ENCODE assay signal across 14 cellular contexts in the genomic region with DNA sequence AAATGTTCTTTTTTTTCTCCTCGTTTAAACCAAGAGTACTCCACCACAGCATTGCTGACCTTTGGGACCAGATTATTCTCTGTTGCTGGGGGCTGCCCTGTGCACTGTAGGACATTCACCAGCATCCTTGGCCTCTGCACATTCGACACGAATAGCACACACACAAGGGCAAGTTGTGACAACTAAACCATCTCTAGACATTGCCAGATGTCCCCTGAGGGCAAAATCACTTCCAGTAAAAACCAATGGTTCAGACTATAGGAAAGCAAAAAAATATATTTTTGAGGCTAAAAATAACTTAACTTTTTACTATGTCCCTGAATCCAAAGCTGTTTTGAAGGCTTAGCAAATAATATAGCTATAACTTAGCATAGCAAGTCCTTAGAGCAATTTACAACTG.
DNase-seq lines count a peak whose midpoint lies in the region; ATAC-seq and TF ChIP-seq lines count a peak whose summit lies in the region.
"Had no signal": no experiment of that assay in that cellular context is flagged by ENCODE, and none has a peak within 500 bp of the region (broad histone marks: within the 10 kb centered on the region; RNA-seq: fewer than 3 reads in every experiment).

No MANE protein-coding gene starts in this region.

- no peaks in the 10 kb centered on the region for H4K20me1 ChIP-seq in smooth muscle cell (ENCODE audit: low read depth)

- no peak overlapping the region for H3K9ac ChIP-seq in smooth muscle cell (ENCODE audit: low read depth)

- H3K4me3 ChIP-seq in epithelial cell of esophagus (ENCODE audit: low read length) (no peak overlapping the region), smooth muscle cell (no peak overlapping the region), left ventricle myocardium inferior (no peak overlapping the region)

- H3K79me2 ChIP-seq in smooth muscle cell (ENCODE audit: low read depth): peaks cover 41% of the 10 kb centered on the region

- peaks cover 25% of the 10 kb centered on the region for H3K9me3 Mint-ChIP-seq in HFFc6

- H2AFZ ChIP-seq in smooth muscle cell (ENCODE audit: low read depth): no peak overlapping the region

- H3K27ac ChIP-seq in smooth muscle cell (ENCODE audit: low read depth) (peak overlapping the region; percentile 42), left ventricle myocardium inferior (replicated peaks) (no peak overlapping the region)
- H3K27ac ChIP-seq: C4-2B had no signal

- ATAC-seq in HG03521 (IDR thresholded peaks at IDR 0.05; ENCODE audit: unreplicated experiment) (no peak), HG03039 (IDR thresholded peaks at IDR 0.05; ENCODE audit: unreplicated experiment) (no peak)
- ATAC-seq: HCT116, HepG2 had no signal

- peaks cover 14% of the 10 kb centered on the region for H3K4me1 ChIP-seq in smooth muscle cell (ENCODE audit: low read depth)
- H3K4me1 ChIP-seq in left ventricle myocardium inferior: peaks cover 5% of the 10 kb centered on the region
- H3K4me1 ChIP-seq: BE2C had no signal

- 52% methylated on average over 3 of the region's 3 CpGs for WGBS in smooth muscle cell (ENCODE audit: low lambda C conversion rate)

- peaks cover 32% of the 10 kb centered on the region for H3K36me3 Mint-ChIP-seq in HFFc6 (ENCODE audit: low read depth)
- H3K36me3 Mint-ChIP-seq: CD4-positive, alpha-beta memory T cell had no signal

- no peak for TF ChIP-seq CTCF in HFFc6 (IDR thresholded peaks at IDR 0.05)
- TF ChIP-seq CTCF in epithelial cell of esophagus (IDR thresholded peaks at IDR 0.05; ENCODE audit: insufficient read depth, low read depth, low read length, missing control alignments): no peak
- TF ChIP-seq CTCF in smooth muscle cell (IDR thresholded peaks at IDR 0.05; ENCODE audit: borderline replicate concordance, insufficient read depth, poor library complexity, severe bottlenecking): no peak
- no peak for TF ChIP-seq CTCF in left ventricle myocardium inferior (IDR thresholded peaks at IDR 0.05; ENCODE audit: borderline replicate concordance)

- intact Hi-C loops in left ventricle myocardium inferior (cut with micrococcal nuclease): no loop called here

- H3K9me3 ChIP-seq in smooth muscle cell (replicated peaks; ENCODE audit: low read depth) (peaks cover 11% of the 10 kb centered on the region), left ventricle myocardium inferior (replicated peaks) (peaks cover 22% of the 10 kb centered on the region)
- H3K9me3 ChIP-seq: BE2C had no signal

- H3K4me2 ChIP-seq in smooth muscle cell: peak overlapping the region; percentile 29

- peak overlapping the region; percentile 78 for H3K27ac Mint-ChIP-seq in HFFc6
- H3K27ac Mint-ChIP-seq: CD4-positive, alpha-beta memory T cell had no signal

- H3K4me3 Mint-ChIP-seq in HFFc6: peak overlapping the region; percentile 16; the same call in 1 of the 2 replicates
- H3K4me3 Mint-ChIP-seq: CD4-positive, alpha-beta memory T cell had no signal

- H3K4me1 Mint-ChIP-seq in HFFc6 (ENCODE audit: low read depth): peaks cover 75% of the 10 kb centered on the region
- H3K4me1 Mint-ChIP-seq: CD4-positive, alpha-beta memory T cell had no signal

- peaks cover 3% of the 10 kb centered on the region for H3K27me3 Mint-ChIP-seq in HFFc6 (ENCODE audit: insufficient read depth)
- H3K27me3 Mint-ChIP-seq: CD4-positive, alpha-beta memory T cell had no signal

- H3K36me3 ChIP-seq in smooth muscle cell (ENCODE audit: low read depth) (peaks cover 10% of the 10 kb centered on the region), left ventricle myocardium inferior (peaks cover 7% of the 10 kb centered on the region)
- H3K36me3 ChIP-seq: BE2C had no signal

- DNase-seq in EL (peak; percentile 46), HFFc6 (no peak), epithelial cell of esophagus (ENCODE audit: low read depth) (peak; percentile 28), smooth muscle cell (lab: John Stamatoyannopoulos, UW; ENCODE audit: unreplicated experiment) (no peak), left ventricle myocardium inferior (no peak)
- DNase-seq: BE2C; CD4-positive, alpha-beta memory T cell; DMS79; GF-D8 had no signal

- H3F3A ChIP-seq in smooth muscle cell (ENCODE audit: low read depth): peaks cover 17% of the 10 kb centered on the region

- H3K27me3 ChIP-seq in smooth muscle cell (ENCODE audit: low read depth) (no peaks in the 10 kb centered on the region), left ventricle myocardium inferior (ENCODE audit: low read depth) (no peaks in the 10 kb centered on the region)
- H3K27me3 ChIP-seq: BE2C had no signal

Comparison
In these comparisons a context has a peak if more than half of its experiments do, and no peak if none do; other contexts are left out.
1. DNase-seq: peak in EL (single experiment) and epithelial cell of esophagus (single experiment); none in HFFc6 (single experiment), smooth muscle cell (single experiment) and left ventricle myocardium inferior (single experiment).